1 cellular context compared by ENCODE assay signal in the genomic region with DNA sequence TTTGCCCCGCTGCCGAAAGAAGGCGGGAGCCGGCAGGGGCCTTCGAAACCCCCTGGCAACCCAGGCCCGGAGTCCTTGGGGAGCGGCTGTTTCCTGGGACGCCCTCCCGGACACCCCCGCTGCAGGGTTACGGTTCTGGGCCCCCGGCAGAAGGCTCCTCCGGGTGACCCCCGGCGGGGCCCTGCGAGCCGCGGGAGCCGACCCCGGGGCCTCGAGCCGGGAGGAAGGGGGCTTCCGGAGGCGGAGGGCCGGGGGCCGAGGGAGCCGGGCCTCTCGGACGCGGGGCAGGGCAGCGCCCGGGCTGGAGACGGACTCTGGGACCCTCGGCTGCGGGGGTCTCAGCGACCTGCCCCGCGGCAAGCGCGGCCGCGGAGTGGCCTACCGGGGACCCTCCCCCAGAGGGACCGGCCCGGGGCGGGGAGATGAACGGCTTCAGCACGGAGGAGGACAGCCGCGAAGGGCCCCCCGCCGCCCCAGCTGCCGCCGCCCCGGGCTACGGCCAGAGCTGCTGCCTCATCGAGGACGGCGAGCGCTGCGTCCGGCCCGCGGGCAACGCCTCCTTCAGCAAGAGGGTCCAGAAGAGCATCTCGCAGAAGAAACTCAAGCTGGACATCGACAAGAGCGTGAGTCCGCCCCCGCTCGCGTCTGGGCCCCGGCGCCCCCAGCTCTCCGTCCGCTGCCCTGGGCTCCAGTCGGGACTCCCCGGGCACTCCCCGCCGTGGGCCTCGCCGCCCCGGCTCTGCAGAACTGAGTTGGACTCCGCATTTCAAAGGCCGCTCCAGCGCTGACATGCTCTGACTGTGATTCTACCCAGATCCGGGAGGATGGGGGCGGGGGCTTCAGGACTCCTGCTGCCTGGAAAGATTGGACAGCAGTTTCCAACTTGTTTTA.
TF ChIP-seq lines count a peak whose summit lies in the region.

No MANE protein-coding gene starts in this region.

TF ChIP-seq in IMR-90, 13 proteins besides CTCF, POLR2A, EP300 and RAD21:
- TF ChIP-seq MXI1 (IDR thresholded peaks at IDR 0.05; ENCODE audit: borderline replicate concordance, low read depth, low read length): peak; percentile 71; the same call in 1 of the 2 replicates
- no peak for TF ChIP-seq CHD1 (IDR thresholded peaks at IDR 0.05; ENCODE audit: low read depth, low read length)
- TF ChIP-seq MAZ (IDR thresholded peaks at IDR 0.05; ENCODE audit: borderline replicate concordance, low read depth, low read length): peak; percentile 40; the same call in 1 of the 2 replicates
- TF ChIP-seq RCOR1 (IDR thresholded peaks at IDR 0.05; ENCODE audit: insufficient replicate concordance, low read length): no peak
